30 cellular contexts compared by ENCODE assay signal in genomic region chr17:30677550-30678254, GRCh38.
"Had no signal": no experiment of that assay in that cellular context is flagged by ENCODE, and none has a peak within 500 bp of the region (broad histone marks: within the 10 kb centered on the region; RNA-seq: fewer than 3 reads in every experiment).

No MANE protein-coding gene starts in this region.

- H3K27me3 ChIP-seq: neural progenitor cell, ovary, right lobe of liver, suprapubic skin, testis, tibial artery, upper lobe of left lung, uterus had no signal

- H3K9me3 ChIP-seq: right lobe of liver, testis, uterus had no signal

- H3K4me3 ChIP-seq: neural progenitor cell, ovary, psoas muscle, right lobe of liver, sigmoid colon, smooth muscle cell, spleen, suprapubic skin, testis, tibial artery, upper lobe of left lung, uterus had no signal

- H3K79me2 ChIP-seq: parathyroid adenoma had no signal

- H2AFZ ChIP-seq: neural progenitor cell, parathyroid adenoma had no signal

- H3K27ac ChIP-seq: neural progenitor cell, ovary, parathyroid adenoma, psoas muscle, right lobe of liver, sigmoid colon, spleen, suprapubic skin, testis, tibial artery, upper lobe of left lung, uterus had no signal

- H3K4me1 ChIP-seq: neural progenitor cell, parathyroid adenoma, psoas muscle, right lobe of liver, sigmoid colon, spleen, suprapubic skin, testis, tibial artery, upper lobe of left lung, uterus had no signal

- H3K9ac ChIP-seq: neural progenitor cell, parathyroid adenoma had no signal

- DNase-seq: naive B cell; naive thymus-derived CD8-positive, alpha-beta T cell; nephron progenitor cell; occipital lobe; ovary; psoas muscle; right cardiac atrium; right lobe of liver; sigmoid colon; spleen; stimulated activated CD4-positive, alpha-beta T cell treated with anti-CD3 and anti-CD28 coated beads, Interleukin-12 subunit alpha, Interleukin-12 subunit beta, amount 100 ng/mL, for 4 hours; stimulated activated CD4-positive, alpha-beta T cell treated with anti-CD3 and anti-CD28 coated beads, Interleukin-1b, Interleukin-23, amount 100 ng/mL, for 48 hours; stimulated activated CD4-positive, alpha-beta T cell treated with anti-CD3 and anti-CD28 coated beads, Interleukin-4, amount 100 ng/mL, for 1 hour; stimulated activated CD4-positive, alpha-beta T cell treated with anti-CD3 and anti-CD28 coated beads, Interleukin-4, amount 100 ng/mL, for 4 hours; stimulated activated CD8-positive, alpha-beta memory T cell treated with anti-CD3 and anti-CD28 coated beads, Interleukin-4, amount 100 ng/mL, for 48 hours; stimulated activated naive CD4-positive, alpha-beta T cell; stimulated activated naive CD8-positive, alpha-beta T cell treated with anti-CD3 and anti-CD28 coated beads, Interleukin-15, amount 100 ng/mL, for 72 hours; stimulated activated naive CD8-positive, alpha-beta T cell treated with anti-CD3 and anti-CD28 coated beads, Interleukin-15, Interleukin-2, amounts not matched to agents 100 U/mL and 50 U/mL, for 24 hours; substantia nigra; testis; tibial artery; trophoblast cell; upper lobe of left lung; uterus had no signal

- H3K4me2 ChIP-seq: neural progenitor cell, smooth muscle cell had no signal

- ATAC-seq: naive thymus-derived CD8-positive, alpha-beta T cell; natural killer cell treated with Interleukin-12 subunit alpha and Interleukin-12 subunit beta and Interleukin-15 and Interleukin-18, amount 100 ng/mL, for 72 hours; psoas muscle; right cardiac atrium; right lobe of liver; stimulated activated memory B cell treated with anti-CD40 and anti-IgM and Interleukin-4, amounts not matched to agents 10 μg/mL and 1 μg/mL and 100 μg/mL, for 72 hours; stimulated activated naive CD8-positive, alpha-beta T cell treated with anti-CD3 and anti-CD28 coated beads, Interleukin-15, amount 100 ng/mL, for 72 hours; stimulated activated naive CD8-positive, alpha-beta T cell treated with anti-CD3 and anti-CD28 coated beads, Interleukin-15, Interleukin-2, amounts not matched to agents 100 U/mL and 50 U/mL, for 24 hours had no signal

- H3K36me3 ChIP-seq: neural progenitor cell, ovary, right lobe of liver, sigmoid colon, spleen, suprapubic skin, tibial artery, upper lobe of left lung, uterus had no signal
